In genomic region chr14:35234007-35234406, GRCh38 we compare ENCODE assay signal across 23 cellular contexts. TPM values are rescaled to one million over a fixed set of nuclear protein-coding genes. Genes with fewer than 3 reads are reported as not detected.
DNase-seq lines count a peak whose midpoint lies in the region; ATAC-seq and TF ChIP-seq lines count a peak whose summit lies in the region.
"Had no signal": no experiment of that assay in that cellular context is flagged by ENCODE, and none has a peak within 500 bp of the region (broad histone marks: within the 10 kb centered on the region; RNA-seq: fewer than 3 reads in every experiment).

No MANE protein-coding gene starts in this region.

- no peak for TF ChIP-seq CTCF in fibroblast of villous mesenchyme (IDR thresholded peaks at IDR 0.05; ENCODE audit: insufficient read depth, low read depth, low read length)

- ATAC-seq in natural killer cell treated with Interleukin-12 subunit alpha and Interleukin-12 subunit beta and Interleukin-15 and Interleukin-18, amount 100 ng/mL, for 72 hours: no peak
- no peak for ATAC-seq in HG03432 (IDR thresholded peaks at IDR 0.05; ENCODE audit: unreplicated experiment)
- no peak for ATAC-seq in stimulated activated memory B cell treated with anti-CD40 and anti-IgM and Interleukin-4, amounts not matched to agents 10 μg/mL and 1 μg/mL and 100 μg/mL, for 72 hours
- ATAC-seq: activated CD4-positive, alpha-beta T cell treated with anti-CD3 and anti-CD28 coated beads for 36 hours; T-cell had no signal

- DNase-seq in CD1c-positive myeloid dendritic cell (ENCODE audit: extremely low spot score): peak; percentile 36
- DNase-seq in amniotic epithelial cell (ENCODE audit: low read depth): peak; percentile 81
- DNase-seq in fibroblast of villous mesenchyme (ENCODE audit: low read depth): peak; percentile 76
- peak; percentile 44 for DNase-seq in renal cortical epithelial cell (ENCODE audit: low read depth)
- DNase-seq in natural killer cell treated with Interleukin-12 subunit alpha and Interleukin-12 subunit beta and Interleukin-15 and Interleukin-18, amount 100 ng/mL, for 72 hours (ENCODE audit: low spot score): no peak
- DNase-seq: activated CD4-positive, alpha-beta T cell treated with anti-CD3 and anti-CD28 coated beads for 36 hours; activated naive CD4-positive, alpha-beta T cell treated with anti-CD3 and anti-CD28 coated beads, Interleukin-2, amount 50 U/mL, for 16 hours; activated T-cell treated with anti-CD3 and anti-CD28 coated beads, Interleukin-2, amount 50 U/mL, for 48 hours; Calu3; foreskin melanocyte; hippocampal formation; islet precursor cell; MM.1S; naive B cell; NCI-H1436; NCI-H526 treated with DMSO at 0.1 percent for 48 hours; Right ventricle myocardium superior; sigmoid colon; T-cell; testis had no signal

- H3K4me1 Mint-ChIP-seq in natural killer cell treated with Interleukin-12 subunit alpha and Interleukin-12 subunit beta and Interleukin-15 and Interleukin-18, amount 100 ng/mL, for 72 hours (ENCODE audit: low read depth in 2 of 2): peaks cover 44 to 52% of the 10 kb centered on the region in 2 donors
- H3K4me1 Mint-ChIP-seq in stimulated activated memory B cell treated with anti-CD40 and anti-IgM and Interleukin-4, amounts not matched to agents 10 μg/mL and 1 μg/mL and 100 μg/mL, for 72 hours: peaks cover 13% of the 10 kb centered on the region

- peak overlapping the region in 1 of 2 donors; percentile 2 for H3K27ac Mint-ChIP-seq in natural killer cell treated with Interleukin-12 subunit alpha and Interleukin-12 subunit beta and Interleukin-15 and Interleukin-18, amount 100 ng/mL, for 72 hours
- no peak overlapping the region for H3K27ac Mint-ChIP-seq in stimulated activated memory B cell treated with anti-CD40 and anti-IgM and Interleukin-4, amounts not matched to agents 10 μg/mL and 1 μg/mL and 100 μg/mL, for 72 hours
- H3K27ac Mint-ChIP-seq: activated CD4-positive, alpha-beta T cell treated with anti-CD3 and anti-CD28 coated beads for 36 hours; T-cell had no signal

- H3K9me3 Mint-ChIP-seq in natural killer cell treated with Interleukin-12 subunit alpha and Interleukin-12 subunit beta and Interleukin-15 and Interleukin-18, amount 100 ng/mL, for 72 hours: no peaks in the 10 kb centered on the region
- no peaks in the 10 kb centered on the region for H3K9me3 Mint-ChIP-seq in stimulated activated memory B cell treated with anti-CD40 and anti-IgM and Interleukin-4, amounts not matched to agents 10 μg/mL and 1 μg/mL and 100 μg/mL, for 72 hours
- H3K9me3 Mint-ChIP-seq: naive B cell, T-cell had no signal

- no peak overlapping the region for H3K4me3 ChIP-seq in fibroblast of villous mesenchyme (ENCODE audit: low read depth, low read length)
- H3K4me3 ChIP-seq: ascending aorta, sigmoid colon, testis had no signal

- peaks cover 10% of the 10 kb centered on the region for H3K36me3 Mint-ChIP-seq in natural killer cell treated with Interleukin-12 subunit alpha and Interleukin-12 subunit beta and Interleukin-15 and Interleukin-18, amount 100 ng/mL, for 72 hours
- peaks cover 42% of the 10 kb centered on the region for H3K36me3 Mint-ChIP-seq in stimulated activated memory B cell treated with anti-CD40 and anti-IgM and Interleukin-4, amounts not matched to agents 10 μg/mL and 1 μg/mL and 100 μg/mL, for 72 hours
- H3K36me3 Mint-ChIP-seq: naive B cell had no signal

- H3K4me3 Mint-ChIP-seq in natural killer cell treated with Interleukin-12 subunit alpha and Interleukin-12 subunit beta and Interleukin-15 and Interleukin-18, amount 100 ng/mL, for 72 hours: no peak overlapping the region
- H3K4me3 Mint-ChIP-seq in stimulated activated memory B cell treated with anti-CD40 and anti-IgM and Interleukin-4, amounts not matched to agents 10 μg/mL and 1 μg/mL and 100 μg/mL, for 72 hours: no peak overlapping the region
- H3K4me3 Mint-ChIP-seq: activated CD4-positive, alpha-beta T cell treated with anti-CD3 and anti-CD28 coated beads for 36 hours; naive B cell; T-cell had no signal

- H3K27me3 Mint-ChIP-seq in natural killer cell treated with Interleukin-12 subunit alpha and Interleukin-12 subunit beta and Interleukin-15 and Interleukin-18, amount 100 ng/mL, for 72 hours: no peaks in the 10 kb centered on the region
- H3K27me3 Mint-ChIP-seq in stimulated activated memory B cell treated with anti-CD40 and anti-IgM and Interleukin-4, amounts not matched to agents 10 μg/mL and 1 μg/mL and 100 μg/mL, for 72 hours: no peaks in the 10 kb centered on the region
- H3K27me3 Mint-ChIP-seq: activated CD4-positive, alpha-beta T cell treated with anti-CD3 and anti-CD28 coated beads for 36 hours; naive B cell; T-cell had no signal

RNA-seq across cellular contexts. Expression of gene PSMA6, which starts 58.2 kb away (rescaled TPM):
- total RNA-seq in fibroblast of villous mesenchyme (217 and 256 TPM in 2 replicates), renal cortical epithelial cell (160 and 568 TPM in 2 replicates)
- 100 to 1,000 TPM; 464 to 704 TPM for total RNA-seq in natural killer cell treated with Interleukin-12 subunit alpha and Interleukin-12 subunit beta and Interleukin-15 and Interleukin-18, amount 100 ng/mL, for 72 hours
